Comparison of ENCODE assay signal across 9 cellular contexts in genomic region chr19:54415208-54415900, GRCh38. TPM values are rescaled to one million over a fixed set of nuclear protein-coding genes. Genes with fewer than 3 reads are reported as not detected.
DNase-seq lines count a peak whose midpoint lies in the region; ATAC-seq and TF ChIP-seq lines count a peak whose summit lies in the region.
"Had no signal": no experiment of that assay in that cellular context is flagged by ENCODE, and none has a peak within 500 bp of the region (broad histone marks: within the 10 kb centered on the region; RNA-seq: fewer than 3 reads in every experiment).

Gene TTYH1 (plus strand): TSS chr19:54415464. CDS start chr19:54415553, 89 bp downstream.

- peaks cover 12 to 25% (median 14%) of the 10 kb centered on the region in 3 experiments for H3K36me3 Mint-ChIP-seq in H9 (ENCODE audit: insufficient read depth in 1 of 3, low read depth in 3 of 3)
- no peaks in the 10 kb centered on the region for H3K36me3 Mint-ChIP-seq in activated T-cell treated with anti-CD3 and anti-CD28 coated beads, Interleukin-2, amount 50 U/mL, for 24 hours (ENCODE audit: low read depth)

- no peaks in the 10 kb centered on the region for H4K20me1 ChIP-seq in H9 (ENCODE audit: control insufficient read depth, insufficient read depth, insufficient read length)

- H3K36me3 ChIP-seq in iPS DF 6.9 (ENCODE audit: control insufficient read depth, insufficient read depth, low read length) = no peaks in the 10 kb centered on the region

- no peak within 1 kb of the TSS for H2BK15ac ChIP-seq in H9 (ENCODE audit: low read depth, low read length)

- no peak within 1 kb of the TSS for H2BK12ac ChIP-seq in H9 (ENCODE audit: insufficient read length, low read depth, low read length)

- H3K79me2 ChIP-seq in H9 (ENCODE audit: insufficient read depth, low read length) = no peaks in the 10 kb centered on the region

- peak within 1 kb of the TSS; percentile 67 for H3K4me2 ChIP-seq in H9 (ENCODE audit: insufficient read depth, insufficient read length, low read length)

- no peak within 1 kb of the TSS for H3K9ac ChIP-seq in H9 (ENCODE audit: extremely low read depth, insufficient read length, low read length)

- no CpG with 5 or more reads among the region's 68 CpGs for WGBS in H9 (ENCODE audit: extremely low coverage, insufficient read length, low lambda C conversion rate)
- no CpG with 5 or more reads among the region's 68 CpGs for WGBS in iPS DF 6.9 (ENCODE audit: insufficient coverage, insufficient read length)

- H4K5ac ChIP-seq in H9 (ENCODE audit: insufficient read length, low read depth, low read length) = no peak within 1 kb of the TSS

- H4K8ac ChIP-seq in H9 (replicated peaks; ENCODE audit: insufficient read length, low read depth, low read length) = no peak within 1 kb of the TSS

- no peak within 1 kb of the TSS for H3K4ac ChIP-seq in H9 (ENCODE audit: low read depth, low read length)

- no peak within 1 kb of the TSS for H2BK5ac ChIP-seq in H9 (ENCODE audit: insufficient read length, low read length)

- peaks cover 61% of the 10 kb centered on the region for H3K27me3 Mint-ChIP-seq in H9 (ENCODE audit: low read depth)
- H3K27me3 Mint-ChIP-seq in activated T-cell treated with anti-CD3 and anti-CD28 coated beads, Interleukin-2, amount 50 U/mL, for 24 hours = peaks cover 53% of the 10 kb centered on the region

- H3K27ac Mint-ChIP-seq in H9 = peak within 1 kb of the TSS in 1 of 3 experiments; percentile 66; a peak in 2 of 7 replicates
- H3K27ac Mint-ChIP-seq in activated T-cell treated with anti-CD3 and anti-CD28 coated beads, Interleukin-2, amount 50 U/mL, for 24 hours = no peak within 1 kb of the TSS

- no peaks in the 10 kb centered on the region for H3K9me3 ChIP-seq in H9 (ENCODE audit: control insufficient read depth, low read depth, low read length)
- H3K9me3 ChIP-seq in iPS DF 6.9 (ENCODE audit: control insufficient read depth, insufficient read depth, low read length) = peaks cover 1% of the 10 kb centered on the region; the same call in 1 of the 2 replicates

- H3K27me3 ChIP-seq in H9 (ENCODE audit: insufficient read depth, low read length) = peaks cover 12% of the 10 kb centered on the region; the same call in 1 of the 2 replicates
- peaks cover 4% of the 10 kb centered on the region; the same call in 1 of the 2 replicates for H3K27me3 ChIP-seq in iPS DF 6.9 (ENCODE audit: control insufficient read depth, insufficient read depth, low read length)

- no peaks in the 10 kb centered on the region for H3K79me1 ChIP-seq in H9 (ENCODE audit: insufficient read depth, low read depth, low read length, poor library complexity, severe bottlenecking)

- H2BK20ac ChIP-seq in H9 (ENCODE audit: low read depth, low read length, poor library complexity, severe bottlenecking) = no peak within 1 kb of the TSS

- H4K91ac ChIP-seq in H9 (ENCODE audit: insufficient read length, low read depth, low read length) = no peak within 1 kb of the TSS

- H2BK120ac ChIP-seq in H9 (ENCODE audit: low read depth, low read length, poor library complexity, severe bottlenecking) = no peak within 1 kb of the TSS

- H3K4me3 ChIP-seq in iPS DF 6.9 (ENCODE audit: low read length) = peak within 1 kb of the TSS; percentile 60; the same call in 1 of the 2 replicates

- no peak for ATAC-seq in GM21717 (IDR thresholded peaks at IDR 0.05; ENCODE audit: unreplicated experiment)

- no peak within 1 kb of the TSS for H3K23ac ChIP-seq in H9 (ENCODE audit: insufficient read length, low read depth, low read length)

- DNase-seq in H9 (peak; percentile 62), iPS DF 6.9 (ENCODE audit: low read depth, low spot score) (no peak), NCI-H1930 (lab: John Stamatoyannopoulos, UW) (no peak), cortex of kidney (lab: John Stamatoyannopoulos, UW) (no peak), HPDE6-E6E7 (ENCODE audit: extremely low spot score) (no peak)
- DNase-seq in activated T-cell treated with anti-CD3 and anti-CD28 coated beads, Interleukin-2, amount 50 U/mL, for 24 hours = peak; percentile 65
- peak; percentile 20 to 27 for DNase-seq in stimulated activated CD8-positive, alpha-beta memory T cell treated with anti-CD3 and anti-CD28 coated beads, Interleukin-15, amount 100 ng/mL, for 48 hours (ENCODE audit: low read depth in 2 of 2)
- DNase-seq: OCI-M1 had no signal

- H3K14ac ChIP-seq in H9 (ENCODE audit: insufficient read depth, low read length) = no peak within 1 kb of the TSS

- no peak within 1 kb of the TSS for H3K18ac ChIP-seq in H9 (ENCODE audit: insufficient read length, low read depth, low read length)

- no peak within 1 kb of the TSS for H3K56ac ChIP-seq in H9 (ENCODE audit: insufficient read length, low read depth, low read length)

- H3T11ph ChIP-seq in H9 (ENCODE audit: low read length) = no peak within 1 kb of the TSS

- H3K23me2 ChIP-seq in H9 (ENCODE audit: insufficient read length, low read depth, low read length, poor library complexity, severe bottlenecking) = peaks cover 12% of the 10 kb centered on the region

- no peak within 1 kb of the TSS for H2AFZ ChIP-seq in H9 (ENCODE audit: low read length)

- peaks cover 33 to 37% of the 10 kb centered on the region in 2 experiments for H3K4me1 Mint-ChIP-seq in H9
- peaks cover 17% of the 10 kb centered on the region for H3K4me1 Mint-ChIP-seq in activated T-cell treated with anti-CD3 and anti-CD28 coated beads, Interleukin-2, amount 50 U/mL, for 24 hours (ENCODE audit: low read depth)

- peaks cover 15 to 28% of the 10 kb centered on the region in 2 experiments for H3K9me3 Mint-ChIP-seq in H9
- H3K9me3 Mint-ChIP-seq in activated T-cell treated with anti-CD3 and anti-CD28 coated beads, Interleukin-2, amount 50 U/mL, for 24 hours = peaks cover 4% of the 10 kb centered on the region

- H2AK5ac ChIP-seq in H9 (ENCODE audit: insufficient read length, low read length) = no peak within 1 kb of the TSS

- peak; percentile 82 for TF ChIP-seq CTCF in H9 (conservative IDR thresholded peaks at IDR 0.05)

- H3K4me1 ChIP-seq in H9 (ENCODE audit: insufficient read depth, low read length) (peaks cover 5% of the 10 kb centered on the region; the same call in 1 of the 2 replicates), iPS DF 6.9 (ENCODE audit: control insufficient read depth, insufficient read depth, low read length) (peaks cover 4% of the 10 kb centered on the region; the same call in 1 of the 2 replicates)

- H3K4me3 Mint-ChIP-seq in H9 = peak within 1 kb of the TSS; percentile 78 to 91
- no peak within 1 kb of the TSS for H3K4me3 Mint-ChIP-seq in activated T-cell treated with anti-CD3 and anti-CD28 coated beads, Interleukin-2, amount 50 U/mL, for 24 hours

- no peak within 1 kb of the TSS for H3K27ac ChIP-seq in H9 (ENCODE audit: insufficient read length, low read depth, low read length)
- no peak within 1 kb of the TSS for H3K27ac ChIP-seq in iPS DF 6.9 (ENCODE audit: low read length)

RNA-seq across cellular contexts. Expression of gene TTYH1, which starts in this region (rescaled TPM):
- 43.1 and 47.1 TPM in 2 replicates for total RNA-seq in H9 (2021)

Comparison
In these comparisons a context has a peak if more than half of its experiments do, and no peak if none do; other contexts are left out.
1. DNase-seq: peak in H9 (single experiment), activated T-cell treated with anti-CD3 and anti-CD28 coated beads, Interleukin-2, amount 50 U/mL, for 24 hours (single experiment) and stimulated activated CD8-positive, alpha-beta memory T cell treated with anti-CD3 and anti-CD28 coated beads, Interleukin-15, amount 100 ng/mL, for 48 hours (2 of 2); none in iPS DF 6.9 (single experiment), NCI-H1930 (0 of 2), cortex of kidney (single experiment) and HPDE6-E6E7 (single experiment).